Comparison of ENCODE assay signal across 11 cellular contexts in the genomic region with DNA sequence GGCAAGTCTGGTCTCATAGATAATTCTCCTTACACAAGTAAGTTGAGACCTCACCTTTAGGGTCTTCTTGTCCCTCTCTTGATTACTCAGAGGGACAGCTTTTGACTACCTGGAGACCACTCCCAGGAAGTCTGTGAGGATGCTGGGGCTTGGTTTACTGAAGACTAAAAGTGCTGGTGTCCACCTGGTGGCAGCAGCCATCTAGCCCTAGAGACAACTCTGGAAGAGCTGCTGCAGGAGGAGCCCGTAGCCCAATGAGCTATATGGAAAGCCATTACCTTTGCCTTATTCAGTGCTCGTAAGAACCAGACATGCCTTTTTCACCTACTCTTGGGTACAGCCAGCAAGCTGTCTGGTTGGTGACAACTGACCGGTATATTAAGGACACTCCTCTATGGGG. TPM values are rescaled to one million over a fixed set of nuclear protein-coding genes. Genes with fewer than 3 reads are reported as not detected.
A peak's percentile ranks its signal among the peaks of the same experiment; 100 is the strongest.
DNase-seq lines count a peak whose midpoint lies in the region; ATAC-seq and TF ChIP-seq lines count a peak whose summit lies in the region.
"Had no signal": no experiment of that assay in that cellular context is flagged by ENCODE, and none has a peak within 500 bp of the region (broad histone marks: within the 10 kb centered on the region; RNA-seq: fewer than 3 reads in every experiment).

No MANE protein-coding gene starts in this region.

- H3K4me3 ChIP-seq in AG10803 (ENCODE audit: low read length) (no peak overlapping the region), foreskin fibroblast (ENCODE audit: low read depth in 1 of 2, low read length in 2 of 2) (no peak overlapping the region), esophagus muscularis mucosa (no peak overlapping the region)
- H3K4me3 ChIP-seq: right lobe of liver had no signal

- TF ChIP-seq EP300 in esophagus muscularis mucosa (IDR thresholded peaks at IDR 0.05), result no peak

- DNase-seq in AG10803 (ENCODE audit: low read depth) (no peak), SK-N-DZ (ENCODE audit: low spot score) (peak; percentile 15), foreskin fibroblast (peak in 1 of 2 donors; percentile 29), Kasumi-1 (lab: John Stamatoyannopoulos, UW) (no peak), LoVo (ENCODE audit: low spot score) (no peak), esophagus muscularis mucosa (ENCODE audit: extremely low spot score) (no peak)

- no peak overlapping the region for H3K27ac ChIP-seq in esophagus muscularis mucosa (replicated peaks in 1 of 4)
- H3K27ac ChIP-seq: epithelial cell of prostate, right lobe of liver had no signal

- H3K36me3 ChIP-seq in esophagus muscularis mucosa, result no peaks in the 10 kb centered on the region
- H3K36me3 ChIP-seq: right lobe of liver had no signal

- peaks cover 0 to 7% (median 3%) of the 10 kb centered on the region in 4 donors for H3K4me1 ChIP-seq in esophagus muscularis mucosa
- H3K4me1 ChIP-seq: right lobe of liver had no signal

- H3K27me3 ChIP-seq in esophagus muscularis mucosa, result no peaks in the 10 kb centered on the region
- H3K27me3 ChIP-seq: right lobe of liver had no signal

- WGBS in esophagus muscularis mucosa, result 87% methylated on average over 3 of the region's 3 CpGs

- TF ChIP-seq CTCF in AG10803 (conservative IDR thresholded peaks at IDR 0.05; ENCODE audit: low read length) (peak; percentile 37), foreskin fibroblast (IDR thresholded peaks at IDR 0.05; ENCODE audit: low read depth, low read length) (peak; percentile 35), esophagus muscularis mucosa (IDR thresholded peaks at IDR 0.05) (peak in 1 of 3 experiments; percentile 12)

- ATAC-seq in GM19455 (IDR thresholded peaks at IDR 0.05; ENCODE audit: unreplicated experiment), result peak; percentile 16
- ATAC-seq in GM21529 (IDR thresholded peaks at IDR 0.05; ENCODE audit: unreplicated experiment), result no peak

- H3K9me3 ChIP-seq in esophagus muscularis mucosa, result no peaks in the 10 kb centered on the region
- H3K9me3 ChIP-seq: right lobe of liver had no signal

- intact Hi-C loops in esophagus muscularis mucosa (cut with DNase I), result no loop called here

- no peak for TF ChIP-seq POLR2A in esophagus muscularis mucosa (IDR thresholded peaks at IDR 0.05; ENCODE audit: low read depth)

RNA-seq across cellular contexts. Expression of a gene that starts 7.3 kb away (rescaled TPM):
- polyA plus RNA-seq in SK-N-DZ (2014; cell fraction: cytosol; rRNA removed), result 0.50 and 1.0 TPM in 2 replicates
- polyA plus RNA-seq in SK-N-DZ (2014; cell fraction: nucleus; rRNA removed), result 0.63 and 1.9 TPM in 2 replicates
- 1 to 10 TPM; 2.8 to 6.7 (median 6.0) TPM for total RNA-seq in esophagus muscularis mucosa

RNA-seq across cellular contexts. Expression of a gene that starts 17.1 kb away (rescaled TPM):
- not detected in 2 replicates for polyA plus RNA-seq in SK-N-DZ (2014; cell fraction: cytosol; rRNA removed)
- polyA plus RNA-seq in SK-N-DZ (2014; cell fraction: nucleus; rRNA removed), result not detected in 2 replicates
- total RNA-seq in esophagus muscularis mucosa, result under 1 TPM in 3 of 4 donors, not detected in 1; 0.33 to 0.92 (median 0.52) TPM
- total RNA-seq: activated T-cell treated with anti-CD3 and anti-CD28 coated beads, Interleukin-2, amount 50 U/mL, for 72 hours; right lobe of liver had no signal
